In genomic region chr3:52297242-52298146, GRCh38 we compare ENCODE assay signal across 22 cellular contexts. TPM values are rescaled to one million over a fixed set of nuclear protein-coding genes. Genes with fewer than 3 reads are reported as not detected.
DNase-seq lines count a peak whose midpoint lies in the region; ATAC-seq and TF ChIP-seq lines count a peak whose summit lies in the region.
"Had no signal": no experiment of that assay in that cellular context is flagged by ENCODE, and none has a peak within 500 bp of the region (broad histone marks: within the 10 kb centered on the region; RNA-seq: fewer than 3 reads in every experiment).

No MANE protein-coding gene starts in this region.

- POLR2A ChIA-PET in CD4-positive, alpha-beta T cell (lab: Charles Lee), result interaction anchor here (1.0 kb wide), 1 partner anchor 52 kb away, joined by 3 read pairs; the partner anchor contains the start of gene PPM1M

- CTCF ChIA-PET in CD4-positive, alpha-beta T cell (lab: Charles Lee), result no interaction called here

- H3K4me1 ChIP-seq in ectodermal cell (ENCODE audit: control insufficient read depth, insufficient read depth, low read length), result peaks cover 30% of the 10 kb centered on the region
- H3K4me1 ChIP-seq: prostate gland had no signal

- no peak for DNase-seq in activated T-cell treated with anti-CD3 and anti-CD28 coated beads, Interleukin-2, amount 50 U/mL, for 24 hours
- no peak for DNase-seq in activated T-cell treated with anti-CD3 and anti-CD28 coated beads, Interleukin-2, amount 50 U/mL, for 48 hours
- no peak for DNase-seq in type B pancreatic cell (ENCODE audit: extremely low spot score, unreplicated experiment)
- DNase-seq in CD4-positive, alpha-beta T cell, result no peak
- DNase-seq in middle frontal gyrus (ENCODE audit: extremely low spot score, low spot score), result no peak
- no peak for DNase-seq in T-helper 17 cell
- DNase-seq: activated CD4-positive, alpha-beta T cell treated with anti-CD3 and anti-CD28 coated beads for 1 hour; AML-193; body of pancreas; heart right ventricle; left colon; natural killer cell; NCI-H146; NCI-H2171; NCI-H524 treated with DMSO at 0.1 percent for 48 hours; SJCRH30; T-cell had no signal

- H3K27ac Mint-ChIP-seq in activated T-cell treated with anti-CD3 and anti-CD28 coated beads, Interleukin-2, amount 50 U/mL, for 24 hours, result peak overlapping the region; percentile 22
- peak overlapping the region; percentile 81 to 89 (median 81) for H3K27ac Mint-ChIP-seq in nephron
- no peak overlapping the region for H3K27ac Mint-ChIP-seq in type B pancreatic cell
- no peak overlapping the region for H3K27ac Mint-ChIP-seq in CD4-positive, alpha-beta T cell
- no peak overlapping the region for H3K27ac Mint-ChIP-seq in T-helper 17 cell
- H3K27ac Mint-ChIP-seq: memory B cell, natural killer cell, T-cell had no signal

- intact Hi-C loops in CD4-positive, alpha-beta T cell (cut with DNase I, micrococcal nuclease), result no loop called here

- peak overlapping the region; percentile 32 for H3K4me3 ChIP-seq in ectodermal cell (ENCODE audit: insufficient read depth, low read depth, low read length)
- H3K4me3 ChIP-seq: body of pancreas, heart right ventricle, prostate gland, SJCRH30 had no signal

- ATAC-seq in CD4-positive, alpha-beta T cell (ENCODE audit: poor library complexity), result no peak
- no peak for ATAC-seq in T-helper 17 cell
- ATAC-seq: body of pancreas, heart right ventricle, natural killer cell, T-cell had no signal

- TF ChIP-seq CTCF in nephron (IDR thresholded peaks at IDR 0.05; ENCODE audit: unreplicated experiment in 3 of 3) (no peak), type B pancreatic cell (conservative IDR thresholded peaks at IDR 0.05) (no peak)
- TF ChIP-seq CTCF in CD4-positive, alpha-beta T cell (IDR thresholded peaks at IDR 0.05), result no peak

- H3K4me1 Mint-ChIP-seq in activated T-cell treated with anti-CD3 and anti-CD28 coated beads, Interleukin-2, amount 50 U/mL, for 24 hours (ENCODE audit: low read depth), result peaks cover 2% of the 10 kb centered on the region
- H3K4me1 Mint-ChIP-seq in nephron (peaks cover 39% of the 10 kb centered on the region), type B pancreatic cell (ENCODE audit: unreplicated experiment) (peaks cover 16% of the 10 kb centered on the region), T-helper 17 cell (peaks cover 9% of the 10 kb centered on the region)
- peaks cover 9% of the 10 kb centered on the region for H3K4me1 Mint-ChIP-seq in CD4-positive, alpha-beta T cell (ENCODE audit: low read depth)

- no peaks in the 10 kb centered on the region for H3K9me3 Mint-ChIP-seq in activated T-cell treated with anti-CD3 and anti-CD28 coated beads, Interleukin-2, amount 50 U/mL, for 24 hours
- H3K9me3 Mint-ChIP-seq in nephron (no peaks in the 10 kb centered on the region), type B pancreatic cell (no peaks in the 10 kb centered on the region)
- H3K9me3 Mint-ChIP-seq in CD4-positive, alpha-beta T cell, result no peaks in the 10 kb centered on the region
- H3K9me3 Mint-ChIP-seq: memory B cell, natural killer cell, T-cell had no signal

- H3K9me3 ChIP-seq in ectodermal cell (ENCODE audit: control insufficient read depth, low read length) (no peaks in the 10 kb centered on the region), T-helper 17 cell (ENCODE audit: control insufficient read depth, low read length, poor library complexity, severe bottlenecking) (no peaks in the 10 kb centered on the region)
- H3K9me3 ChIP-seq in CD4-positive, alpha-beta T cell (ENCODE audit: control insufficient read depth, low read length), result no peaks in the 10 kb centered on the region
- H3K9me3 ChIP-seq: body of pancreas, heart right ventricle, prostate gland, SJCRH30 had no signal

- peaks cover 29% of the 10 kb centered on the region for H3K36me3 Mint-ChIP-seq in activated T-cell treated with anti-CD3 and anti-CD28 coated beads, Interleukin-2, amount 50 U/mL, for 24 hours (ENCODE audit: low read depth)
- H3K36me3 Mint-ChIP-seq in nephron (ENCODE audit: low read depth), result peaks cover 3% of the 10 kb centered on the region
- no peaks in the 10 kb centered on the region for H3K36me3 Mint-ChIP-seq in type B pancreatic cell
- H3K36me3 Mint-ChIP-seq in CD4-positive, alpha-beta T cell (ENCODE audit: low read depth), result peaks cover 22% of the 10 kb centered on the region
- no peaks in the 10 kb centered on the region for H3K36me3 Mint-ChIP-seq in T-helper 17 cell (ENCODE audit: low read depth)
- H3K36me3 Mint-ChIP-seq: natural killer cell had no signal

- H3K36me3 ChIP-seq in ectodermal cell (ENCODE audit: control insufficient read depth, insufficient read depth, low read length), result no peaks in the 10 kb centered on the region
- H3K36me3 ChIP-seq: prostate gland, SJCRH30 had no signal

- 85 to 88% methylated on average over 11 of the region's 11 CpGs for WGBS in ectodermal cell, 2 experiments

- H3K27ac ChIP-seq in ectodermal cell (ENCODE audit: insufficient read depth, low read depth, low read length, poor library complexity, severe bottlenecking), result no peak overlapping the region
- no peak overlapping the region for H3K27ac ChIP-seq in CD4-positive, alpha-beta T cell (ENCODE audit: low read depth, low read length)
- H3K27ac ChIP-seq: epithelial cell of prostate, heart right ventricle, prostate gland, SJCRH30 had no signal

- H3K27me3 ChIP-seq in ectodermal cell (ENCODE audit: control insufficient read depth, insufficient read depth, low read length, poor library complexity, severe bottlenecking), result no peaks in the 10 kb centered on the region
- no peaks in the 10 kb centered on the region for H3K27me3 ChIP-seq in CD4-positive, alpha-beta T cell (ENCODE audit: control insufficient read depth, insufficient read depth, low read length)
- H3K27me3 ChIP-seq: body of pancreas, heart right ventricle had no signal

- H3K4me3 Mint-ChIP-seq in activated T-cell treated with anti-CD3 and anti-CD28 coated beads, Interleukin-2, amount 50 U/mL, for 24 hours, result no peak overlapping the region
- H3K4me3 Mint-ChIP-seq in nephron, result peak overlapping the region; percentile 84 to 88 (median 85)
- peak overlapping the region; percentile 75 for H3K4me3 Mint-ChIP-seq in type B pancreatic cell
- no peak overlapping the region for H3K4me3 Mint-ChIP-seq in CD4-positive, alpha-beta T cell
- H3K4me3 Mint-ChIP-seq in T-helper 17 cell, result no peak overlapping the region
- H3K4me3 Mint-ChIP-seq: memory B cell, natural killer cell, T-cell had no signal

- no peaks in the 10 kb centered on the region for H3K27me3 Mint-ChIP-seq in activated T-cell treated with anti-CD3 and anti-CD28 coated beads, Interleukin-2, amount 50 U/mL, for 24 hours
- H3K27me3 Mint-ChIP-seq in nephron (ENCODE audit: low read depth) (peaks cover 3% of the 10 kb centered on the region), type B pancreatic cell (no peaks in the 10 kb centered on the region), T-helper 17 cell (no peaks in the 10 kb centered on the region)
- H3K27me3 Mint-ChIP-seq in CD4-positive, alpha-beta T cell, result no peaks in the 10 kb centered on the region
- H3K27me3 Mint-ChIP-seq: memory B cell, T-cell had no signal

RNA-seq across cellular contexts. Expression of gene GLYCTK, which starts 9.9 kb away (rescaled TPM):
- polyA plus RNA-seq in ectodermal cell (2013, experiment 1 of 4), result 3.9 TPM
- polyA plus RNA-seq in ectodermal cell (2013, experiment 2 of 4), result 2.9 TPM
- polyA plus RNA-seq in ectodermal cell (2013, experiment 3 of 4), result 3.9 TPM
- 3.9 TPM for polyA plus RNA-seq in ectodermal cell (2013, experiment 4 of 4)
- 29.7 and 50.5 TPM in 2 replicates for total RNA-seq in type B pancreatic cell (ENCODE audit: low replicate concordance)
- total RNA-seq in CD4-positive, alpha-beta T cell, result 10 to 100 TPM; 24.4 to 24.6 TPM
- total RNA-seq in T-helper 17 cell, result 10 to 100 TPM; 30.6 to 42.2 TPM

RNA-seq across cellular contexts. Expression of gene DNAH1, which starts 18.6 kb away (rescaled TPM):
- 1.6 TPM for polyA plus RNA-seq in ectodermal cell (2013, experiment 1 of 4)
- polyA plus RNA-seq in ectodermal cell (2013, experiment 2 of 4), result 2.8 TPM
- polyA plus RNA-seq in ectodermal cell (2013, experiment 3 of 4), result 1.4 TPM
- 2.2 TPM for polyA plus RNA-seq in ectodermal cell (2013, experiment 4 of 4)
- total RNA-seq in type B pancreatic cell (ENCODE audit: low replicate concordance), result 2.6 and 7.3 TPM in 2 replicates
- 10 to 100 TPM; 49.7 to 50.7 TPM for total RNA-seq in CD4-positive, alpha-beta T cell
- 10 to 100 TPM; 50.3 to 58.5 TPM for total RNA-seq in T-helper 17 cell

RNA-seq across cellular contexts. Expression of gene WDR82, which starts 19.0 kb away (rescaled TPM):
- polyA plus RNA-seq in ectodermal cell (2013, experiment 1 of 4), result 72.7 TPM
- polyA plus RNA-seq in ectodermal cell (2013, experiment 2 of 4), result 77.4 TPM
- polyA plus RNA-seq in ectodermal cell (2013, experiment 3 of 4), result 58.3 TPM
- 62.3 TPM for polyA plus RNA-seq in ectodermal cell (2013, experiment 4 of 4)
- total RNA-seq in type B pancreatic cell (ENCODE audit: low replicate concordance) (74.2 and 96.8 TPM in 2 replicates), T-helper 17 cell (100 to 1,000 TPM; 109 to 114 TPM)
- 100 to 1,000 TPM; 114 TPM for total RNA-seq in CD4-positive, alpha-beta T cell

RNA-seq across cellular contexts. Expression of gene PPM1M, which starts 51.9 kb away (rescaled TPM):
- 7.9 TPM for polyA plus RNA-seq in ectodermal cell (2013, experiment 1 of 4)
- polyA plus RNA-seq in ectodermal cell (2013, experiment 2 of 4), result 5.7 TPM
- polyA plus RNA-seq in ectodermal cell (2013, experiment 3 of 4), result 4.7 TPM
- polyA plus RNA-seq in ectodermal cell (2013, experiment 4 of 4), result 6.0 TPM
- total RNA-seq in type B pancreatic cell (ENCODE audit: low replicate concordance), result 5.2 and 8.0 TPM in 2 replicates
- total RNA-seq in CD4-positive, alpha-beta T cell, result 10 to 100 TPM; 36.7 to 40.2 TPM
- total RNA-seq in T-helper 17 cell, result 10 to 100 TPM; 43.9 to 58.0 TPM

RNA-seq across cellular contexts. Expression of gene TWF2, which starts 58.5 kb away (rescaled TPM):
- 30.8 TPM for polyA plus RNA-seq in ectodermal cell (2013, experiment 1 of 4)
- 30.2 TPM for polyA plus RNA-seq in ectodermal cell (2013, experiment 2 of 4)
- 26.3 TPM for polyA plus RNA-seq in ectodermal cell (2013, experiment 3 of 4)
- 28.1 TPM for polyA plus RNA-seq in ectodermal cell (2013, experiment 4 of 4)
- total RNA-seq in type B pancreatic cell (ENCODE audit: low replicate concordance) (33.7 and 39.3 TPM in 2 replicates), T-helper 17 cell (10 to 100 TPM; 44.8 to 48.2 TPM)
- total RNA-seq in CD4-positive, alpha-beta T cell, result 10 to 100 TPM; 17.4 to 21.7 TPM

Comparison
In these comparisons a context has a peak if more than half of its experiments do, and no peak if none do; other contexts are left out.
1. H3K27ac Mint-ChIP-seq: peak in activated T-cell treated with anti-CD3 and anti-CD28 coated beads, Interleukin-2, amount 50 U/mL, for 24 hours (single experiment) and nephron (3 of 3); none in type B pancreatic cell (single experiment), CD4-positive, alpha-beta T cell (single experiment) and T-helper 17 cell (single experiment).
2. H3K4me3 Mint-ChIP-seq: peak in nephron (3 of 3) and type B pancreatic cell (single experiment); none in activated T-cell treated with anti-CD3 and anti-CD28 coated beads, Interleukin-2, amount 50 U/mL, for 24 hours (single experiment), CD4-positive, alpha-beta T cell (single experiment) and T-helper 17 cell (single experiment).